ENCODE assay signal across 12 cellular contexts in the genomic region with DNA sequence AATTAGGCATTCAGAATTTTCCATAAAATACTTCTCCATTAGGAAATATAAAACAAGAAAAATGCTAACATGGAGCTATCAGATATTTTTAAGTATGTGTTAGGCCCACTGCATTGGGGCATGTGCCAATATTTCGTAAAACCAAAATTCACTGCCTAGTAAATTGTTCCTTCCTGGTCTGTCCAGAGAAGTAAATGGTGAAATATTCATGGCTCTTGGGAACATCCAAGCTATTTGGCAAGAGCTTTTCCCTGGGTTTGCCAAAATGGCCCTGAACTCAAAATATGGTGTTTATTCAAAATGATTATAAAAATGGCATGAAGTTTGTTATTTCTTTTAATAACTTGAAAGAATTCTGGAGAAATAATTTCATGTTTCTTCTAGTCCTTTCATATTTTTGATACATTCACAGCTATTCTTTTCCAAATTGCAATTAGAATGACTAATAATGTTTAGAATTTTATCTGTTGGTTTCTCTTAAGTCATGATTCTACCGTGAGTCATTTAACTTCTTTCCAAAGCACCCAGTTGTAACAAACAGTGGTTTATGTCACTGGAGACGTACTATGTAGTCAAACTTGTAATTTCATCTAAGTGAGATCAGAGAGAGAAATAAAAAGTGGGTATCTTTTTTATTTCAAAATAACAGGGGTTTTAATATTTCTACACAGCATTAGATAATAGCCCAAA. TPM values are rescaled to one million over a fixed set of nuclear protein-coding genes. Genes with fewer than 3 reads are reported as not detected.
A peak's percentile ranks its signal among the peaks of the same experiment; 100 is the strongest.
DNase-seq lines count a peak whose midpoint lies in the region; ATAC-seq, FAIRE-seq and TF ChIP-seq lines count a peak whose summit lies in the region.
"Had no signal": no experiment of that assay in that cellular context is flagged by ENCODE, and none has a peak within 500 bp of the region (broad histone marks: within the 10 kb centered on the region; RNA-seq: fewer than 3 reads in every experiment).

No MANE protein-coding gene starts in this region.

- intact Hi-C loops in HepG2 (cut with micrococcal nuclease; ENCODE audit: unreplicated experiment) (no loop called here), right lobe of liver (cut with DNase I) (no loop called here), vagina (cut with DNase I) (no loop called here)

- no peak for DNase-seq in HepG2 (ENCODE audit: low spot score)
- DNase-seq in choroid plexus epithelial cell (ENCODE audit: low read depth): peak; percentile 88
- no peak for DNase-seq in right lobe of liver
- no peak for DNase-seq in vagina (ENCODE audit: extremely low spot score in 2 of 2)
- DNase-seq in superior temporal gyrus (ENCODE audit: extremely low spot score): no peak
- DNase-seq in OCI-M1 (lab: John Stamatoyannopoulos, UW): no peak
- DNase-seq in SHP77 (lab: John Stamatoyannopoulos, UW): no peak
- DNase-seq: activated CD4-positive, alpha-beta memory T cell treated with anti-CD3 and anti-CD28 coated beads, Interleukin-2, amount 10 ng/mL, durations not matched to agents 7 days and 5 days; cortex of kidney; mucosa of descending colon; RPMI8226 had no signal

- H3K4me3 ChIP-seq in liver (ENCODE audit: low read depth in 1 of 3, low read length in 3 of 3) (no peak overlapping the region), HepG2 (replicated peaks in 1 of 3; ENCODE audit: insufficient read depth in 1 of 3, low read depth in 2 of 3, low read length in 3 of 3) (no peak overlapping the region), choroid plexus epithelial cell (ENCODE audit: low read depth, low read length) (no peak overlapping the region), right lobe of liver (no peak overlapping the region), vagina (no peak overlapping the region)
- H3K4me3 ChIP-seq: mucosa of descending colon had no signal

- WGBS in liver: 40% methylated on average over 3 of the region's 3 CpGs
- WGBS in HepG2 (ENCODE audit: low lambda C conversion rate): 97% methylated on average over 3 of the region's 3 CpGs
- 31% methylated on average over 3 of the region's 3 CpGs for WGBS in right lobe of liver (ENCODE audit: insufficient coverage, low coverage, low lambda C conversion rate, missing lambda C conversion rate)

- H3K4me2 ChIP-seq in HepG2 (ENCODE audit: low read depth, low read length): no peak overlapping the region

- in situ Hi-C loops in HepG2 (cut with HindIII; ENCODE audit: extremely low pct_ligation_motif_present, low pct_unique_long_range_greater_than_20kb): no loop called here

- TF ChIP-seq EP300 in HepG2 (IDR thresholded peaks at IDR 0.05; ENCODE audit: low read depth in 2 of 2, low read length in 2 of 2) (no peak), HepG2 (CRISPR knock-in tag; IDR thresholded peaks at IDR 0.05; ENCODE audit: borderline replicate concordance) (no peak)

- no peak for TF ChIP-seq CTCF in liver (IDR thresholded peaks at IDR 0.05; ENCODE audit: low read depth, low read length, missing input control)
- TF ChIP-seq CTCF in HepG2 (CRISPR knock-in tag; IDR thresholded peaks at IDR 0.05): no peak
- TF ChIP-seq CTCF in choroid plexus epithelial cell (conservative IDR thresholded peaks at IDR 0.05; ENCODE audit: low read depth, low read length): no peak
- no peak for TF ChIP-seq CTCF in right lobe of liver (IDR thresholded peaks at IDR 0.05)
- TF ChIP-seq CTCF in vagina (IDR thresholded peaks at IDR 0.05): no peak

- H3K36me3 ChIP-seq in liver (ENCODE audit: control insufficient read depth in 4 of 4, insufficient read depth in 3 of 4, low read depth in 1 of 4, low read length in 3 of 4): peaks cover 1 to 38% (median 26%) of the 10 kb centered on the region in 4 donors
- peaks cover 8 to 34% of the 10 kb centered on the region in 2 experiments for H3K36me3 ChIP-seq in HepG2 (replicated peaks in 1 of 2; ENCODE audit: control insufficient read depth in 1 of 2, insufficient read depth in 2 of 2, low read length in 2 of 2)
- H3K36me3 ChIP-seq in right lobe of liver: peaks cover 0 to 34% (median 21%) of the 10 kb centered on the region in 4 donors
- no peaks in the 10 kb centered on the region for H3K36me3 ChIP-seq in vagina

- no TSS peak for BruUV-seq in HepG2 (replicated peaks; lab: Mats Ljungman, UMichigan)

- CTCF ChIA-PET in HepG2 (lab: Yijun Ruan, JAX; ENCODE audit: low intra/inter-chr PET ratio, low total read pairs): no interaction called here

- no peak overlapping the region for H3K9ac ChIP-seq in liver (ENCODE audit: low read depth in 1 of 2, low read length in 2 of 2)
- no peak overlapping the region for H3K9ac ChIP-seq in HepG2 (ENCODE audit: insufficient read depth, low read depth, low read length)

- H3K9me3 ChIP-seq in liver (ENCODE audit: control insufficient read depth in 4 of 4, low read length in 3 of 4): no peaks in the 10 kb centered on the region
- H3K9me3 ChIP-seq in HepG2 (ENCODE audit: low read length): no peaks in the 10 kb centered on the region
- H3K9me3 ChIP-seq in right lobe of liver: no peaks in the 10 kb centered on the region
- no peaks in the 10 kb centered on the region for H3K9me3 ChIP-seq in vagina
- H3K9me3 ChIP-seq: mucosa of descending colon had no signal

- POLR2A ChIA-PET in HepG2 (lab: Yijun Ruan, JAX): interaction anchor here (1.0 to 3.8 kb wide), 3 partner anchors 12 to 75 kb away, joined by 3 to 33 read pairs (median 5); a partner anchor contains a TSS

- ATAC-seq in HepG2 (no peak), right lobe of liver (peak; percentile 20 to 64 (median 43))

- H3K79me2 ChIP-seq in HepG2 (ENCODE audit: insufficient read depth, low read length): no peaks in the 10 kb centered on the region

- no peaks in the 10 kb centered on the region for H4K20me1 ChIP-seq in HepG2 (ENCODE audit: insufficient read depth, low read length)

- no peak overlapping the region for H2AFZ ChIP-seq in HepG2 (ENCODE audit: low read length)

- peaks cover 11 to 50% (median 46%) of the 10 kb centered on the region in 4 donors for H3K4me1 ChIP-seq in liver (ENCODE audit: control insufficient read depth in 4 of 4, insufficient read depth in 4 of 4, low read length in 3 of 4)
- peaks cover 48% of the 10 kb centered on the region for H3K4me1 ChIP-seq in HepG2 (ENCODE audit: insufficient read depth, low read length)
- H3K4me1 ChIP-seq in right lobe of liver: peaks cover 0 to 45% (median 9%) of the 10 kb centered on the region in 4 donors
- no peaks in the 10 kb centered on the region for H3K4me1 ChIP-seq in vagina

- FAIRE-seq in HepG2 (lab: Jason Lieb, UNC): no peak

- H3K27ac ChIP-seq in liver (ENCODE audit: low read depth in 1 of 2, low read length in 2 of 2): peak overlapping the region; percentile 54 to 78
- no peak overlapping the region for H3K27ac ChIP-seq in HepG2 (ENCODE audit: extremely low read length, insufficient read depth, low read length)
- peak overlapping the region in 2 of 3 donors; percentile 2 to 29 for H3K27ac ChIP-seq in right lobe of liver
- H3K27ac ChIP-seq in vagina: peak overlapping the region; percentile 51

- H3K27me3 ChIP-seq in liver (ENCODE audit: control insufficient read depth in 4 of 4, insufficient read depth in 4 of 4, low read length in 3 of 4): no peaks in the 10 kb centered on the region
- no peaks in the 10 kb centered on the region for H3K27me3 ChIP-seq in HepG2 (ENCODE audit: control insufficient read depth in 1 of 2, insufficient read depth in 2 of 2, low read length in 2 of 2)
- H3K27me3 ChIP-seq in right lobe of liver: no peaks in the 10 kb centered on the region
- H3K27me3 ChIP-seq in vagina: no peaks in the 10 kb centered on the region

- TF ChIP-seq RAD21 in liver (IDR thresholded peaks at IDR 0.05) (no peak), HepG2 (CRISPR knock-in tag; IDR thresholded peaks at IDR 0.05) (no peak)

- TF ChIP-seq POLR2A in HepG2 (IDR thresholded peaks at IDR 0.05; ENCODE audit: insufficient read depth in 1 of 2, low read depth in 2 of 2, low read length in 2 of 2) (no peak), right lobe of liver (IDR thresholded peaks at IDR 0.05) (no peak), vagina (IDR thresholded peaks at IDR 0.05) (no peak)

TF ChIP-seq in liver, 16 proteins besides CTCF, POLR2A, EP300 and RAD21:
- TF ChIP-seq JUND (IDR thresholded peaks at IDR 0.05) (no peak), YY1 (IDR thresholded peaks at IDR 0.05) (peak; percentile 60)

TF ChIP-seq in HepG2, 621 proteins besides CTCF, POLR2A, EP300 and RAD21:
- TF ChIP-seq SETDB1 (CRISPR knock-in tag; IDR thresholded peaks at IDR 0.05; ENCODE audit: borderline replicate concordance): no peak
- TF ChIP-seq ZNF264 (CRISPR knock-in tag; IDR thresholded peaks at IDR 0.05): no peak
- no peak for TF ChIP-seq RCOR2 (CRISPR knock-in tag; IDR thresholded peaks at IDR 0.05)
TF ChIP-seq in HepG2: peak in this region for 0.

RNA-seq across cellular contexts. Expression of a gene that starts 25.7 kb away (rescaled TPM):
- total RNA-seq in liver: 10 to 100 TPM; 14.3 to 18.7 TPM
- 1 to 10 TPM; 4.8 to 5.3 TPM for polyA plus RNA-seq in liver
- 19.1 and 30.4 TPM in 2 replicates for total RNA-seq in HepG2 (2016; rRNA removed; fragmentation: Illumina TruSeq; extraction: Trizol)
- 3.8 and 5.2 TPM in 2 replicates for total RNA-seq in HepG2 (2016; cell fraction: cytosol; rRNA removed; fragmentation: Illumina TruSeq; extraction: Trizol; ENCODE audit: low read depth)
- total RNA-seq in HepG2 (2016; cell fraction: insoluble cytoplasmic fraction; rRNA removed; fragmentation: Illumina TruSeq; extraction: Trizol): 20.0 and 30.2 TPM in 2 replicates
- 10.5 and 14.2 TPM in 2 replicates for total RNA-seq in HepG2 (2016; cell fraction: membrane; rRNA removed; fragmentation: Illumina TruSeq; extraction: Trizol)
- total RNA-seq in HepG2 (2016; cell fraction: nucleus; rRNA removed; fragmentation: Illumina TruSeq; extraction: Trizol): 42.1 and 44.8 TPM in 2 replicates
- polyA plus RNA-seq in HepG2 (2011; rRNA removed): 51.2 and 56.0 TPM in 2 replicates
- 32.0 and 44.1 TPM in 2 replicates for polyA plus RNA-seq in HepG2 (2011; cell fraction: cytosol; rRNA removed)
- polyA plus RNA-seq in HepG2 (2011; cell fraction: nucleus; rRNA removed): 29.6 and 34.0 TPM in 2 replicates
- 36.6 and 42.7 TPM in 2 replicates for polyA plus RNA-seq in HepG2 (2012)
- 1.4 TPM in 2 replicates for polyA plus RNA-seq in HepG2 (2016; cell fraction: cytosol; fragmentation: Illumina TruSeq; extraction: Trizol; ENCODE audit: low read depth)
- polyA plus RNA-seq in HepG2 (2016; cell fraction: insoluble cytoplasmic fraction; fragmentation: Illumina TruSeq; extraction: Trizol; ENCODE audit: low read depth): 18.6 and 19.7 TPM in 2 replicates
- polyA plus RNA-seq in HepG2 (2016; cell fraction: membrane; fragmentation: Illumina TruSeq; extraction: Trizol; ENCODE audit: low read depth): 4.9 and 6.2 TPM in 2 replicates
- 62.4 and 64.4 TPM in 2 replicates for polyA plus RNA-seq in HepG2 (2016; cell fraction: nucleus; fragmentation: Illumina TruSeq; extraction: Trizol; ENCODE audit: insufficient read depth, low read depth)
- polyA minus RNA-seq in HepG2 (2011; rRNA and poly(A)+ RNA removed; ENCODE audit: low replicate concordance): 66.6 and 122 TPM in 2 replicates
- polyA minus RNA-seq in HepG2 (2011; cell fraction: cytosol; rRNA and poly(A)+ RNA removed): 49.6 and 53.0 TPM in 2 replicates
- polyA minus RNA-seq in HepG2 (2011; cell fraction: nucleus; rRNA and poly(A)+ RNA removed): 69.3 and 81.4 TPM in 2 replicates
- 10 to 100 TPM in 1 of 6 experiments, 1 to 10 TPM in 5; 7.1 to 12.7 (median 8.1) TPM for total RNA-seq in right lobe of liver
- 21.1 TPM for total RNA-seq in vagina
